In genomic region chr9:101724271-101724670, GRCh38 we compare ENCODE assay signal across 5 cellular contexts. TPM values are rescaled to one million over a fixed set of nuclear protein-coding genes. Genes with fewer than 3 reads are reported as not detected.
"Had no signal": no experiment of that assay in that cellular context is flagged by ENCODE, and none has a peak within 500 bp of the region (broad histone marks: within the 10 kb centered on the region; RNA-seq: fewer than 3 reads in every experiment).

No MANE protein-coding gene starts in this region.

RNA-seq across cellular contexts. Expression of gene GRIN3A, which starts 14.2 kb away (rescaled TPM):
- total RNA-seq: GM23248, H7, H9, HFFc6 had no signal
- polyA plus RNA-seq: GM23248, H1 had no signal
